Comparison of ENCODE assay signal across 19 cellular contexts in genomic region chr9:24516463-24516862, GRCh38. TPM values are rescaled to one million over a fixed set of nuclear protein-coding genes. Genes with fewer than 3 reads are reported as not detected.
DNase-seq lines count a peak whose midpoint lies in the region; ATAC-seq and TF ChIP-seq lines count a peak whose summit lies in the region.
"Had no signal": no experiment of that assay in that cellular context is flagged by ENCODE, and none has a peak within 500 bp of the region (broad histone marks: within the 10 kb centered on the region; RNA-seq: fewer than 3 reads in every experiment).

No MANE protein-coding gene starts in this region.

- no peaks in the 10 kb centered on the region for H3K4me1 Mint-ChIP-seq in type B pancreatic cell (ENCODE audit: unreplicated experiment)
- H3K4me1 Mint-ChIP-seq: CD14-positive monocyte; CD4-positive, alpha-beta memory T cell had no signal

- no peaks in the 10 kb centered on the region for H3K9me3 Mint-ChIP-seq in type B pancreatic cell

- no peak overlapping the region for H3K4me3 ChIP-seq in astrocyte of the spinal cord (ENCODE audit: low read depth, low read length)
- H3K4me3 ChIP-seq in skeletal muscle cell (ENCODE audit: low read depth, low read length) = no peak overlapping the region
- H3K4me3 ChIP-seq: BLaER1, HAP-1, K562 had no signal

- no peaks in the 10 kb centered on the region for H3K36me3 Mint-ChIP-seq in type B pancreatic cell
- H3K36me3 Mint-ChIP-seq: CD14-positive monocyte; CD4-positive, alpha-beta memory T cell had no signal

- no peak overlapping the region for H3K27ac Mint-ChIP-seq in type B pancreatic cell
- H3K27ac Mint-ChIP-seq: CD14-positive monocyte; CD4-positive, alpha-beta memory T cell had no signal

- peaks cover 4% of the 10 kb centered on the region for H3K27me3 Mint-ChIP-seq in type B pancreatic cell
- H3K27me3 Mint-ChIP-seq: CD4-positive, alpha-beta memory T cell had no signal

- in situ Hi-C loops in astrocyte of the spinal cord (cut with HindIII; ENCODE audit: low sequenced_read_pairs) = no loop called here

- H3K4me3 Mint-ChIP-seq in type B pancreatic cell = no peak overlapping the region
- H3K4me3 Mint-ChIP-seq: CD14-positive monocyte; CD4-positive, alpha-beta memory T cell had no signal

- ATAC-seq in GM21723 (IDR thresholded peaks at IDR 0.05; ENCODE audit: unreplicated experiment) = no peak
- ATAC-seq: K562 had no signal

- DNase-seq in A172 (ENCODE audit: low spot score) (peak; percentile 2), NCI-H226 (peak; percentile 10), astrocyte of the spinal cord (ENCODE audit: low read depth, low spot score) (peak; percentile 2), skeletal muscle cell (ENCODE audit: low read depth) (peak; percentile 6), retina (no peak), type B pancreatic cell (ENCODE audit: extremely low spot score, unreplicated experiment) (no peak)
- DNase-seq: CD4-positive, alpha-beta memory T cell; DMS153; DMS79; GDM1; IMR-90 had no signal

- TF ChIP-seq CTCF in astrocyte of the spinal cord (IDR thresholded peaks at IDR 0.05; ENCODE audit: low read depth, low read length) = no peak
- TF ChIP-seq CTCF in type B pancreatic cell (conservative IDR thresholded peaks at IDR 0.05) = no peak

RNA-seq across cellular contexts. Expression of gene IZUMO3, which starts 29.2 kb away (rescaled TPM):
- not detected in 2 replicates for total RNA-seq in A172 (2014; rRNA removed; shearing (Covaris generic))
- not detected in 2 replicates for total RNA-seq in type B pancreatic cell (ENCODE audit: low replicate concordance)
- total RNA-seq: A673; CD4-positive, alpha-beta memory T cell; Daoy; H1; IMR-90; K562 had no signal

Comparison
In these comparisons a context has a peak if more than half of its experiments do, and no peak if none do; other contexts are left out.
1. DNase-seq: peak in A172 (single experiment), NCI-H226 (single experiment), astrocyte of the spinal cord (single experiment) and skeletal muscle cell (single experiment); none in retina (single experiment) and type B pancreatic cell (single experiment).